Comparison of ENCODE assay signal across 13 cellular contexts in genomic region chr1:26372611-26373010, GRCh38. TPM values are rescaled to one million over a fixed set of nuclear protein-coding genes. Genes with fewer than 3 reads are reported as not detected.
A peak's percentile ranks its signal among the peaks of the same experiment; 100 is the strongest.
DNase-seq lines count a peak whose midpoint lies in the region; ATAC-seq and TF ChIP-seq lines count a peak whose summit lies in the region.
"Not testable (repeated sequence)": the region's sequence is repeated elsewhere in the genome, so short reads cannot be mapped to it uniquely, and the experiment has no call there.
"Had no signal": no experiment of that assay in that cellular context is flagged by ENCODE, and none has a peak within 500 bp of the region (broad histone marks: within the 10 kb centered on the region; RNA-seq: fewer than 3 reads in every experiment).

Gene ZNF683, minus strand, starts transcription at chr1:26372750. Its CDS starts 4,179 bp downstream, at chr1:26368571.

- not testable (repeated sequence) for H3K36me3 Mint-ChIP-seq in CD4-positive, CD25-positive, alpha-beta regulatory T cell; activated CD4-positive, alpha-beta T cell treated with anti-CD3 and anti-CD28 coated beads for 36 hours (ENCODE audit: low read depth); activated T-cell treated with anti-CD3 and anti-CD28 coated beads, Interleukin-2, amount 50 U/mL, for 4 hours (ENCODE audit: insufficient read depth); activated naive CD8-positive, alpha-beta T cell; effector memory CD8-positive, alpha-beta T cell (ENCODE audit: insufficient read depth); natural killer cell

- not testable (repeated sequence) for H3K18ac ChIP-seq in IMR-90 (ENCODE audit: low read depth, low read length)

- H3K36me3 ChIP-seq in CD4-positive, CD25-positive, alpha-beta regulatory T cell (ENCODE audit: control insufficient read depth, insufficient read depth, low read length); IMR-90 (ENCODE audit: control insufficient read depth, insufficient read depth, low read length): not testable (repeated sequence)

- not testable (repeated sequence) for H3K56ac ChIP-seq in IMR-90 (ENCODE audit: extremely low read depth, insufficient read depth, low read length)

- not testable (repeated sequence) for H3K23ac ChIP-seq in IMR-90 (ENCODE audit: low read depth, low read length)

- peak within 1 kb of the TSS; percentile 34 for H3K4me3 ChIP-seq in CD4-positive, CD25-positive, alpha-beta regulatory T cell (ENCODE audit: low read depth, low read length)
- H3K4me3 ChIP-seq in IMR-90 (ENCODE audit: insufficient read depth, low read depth, low read length), result not testable (repeated sequence)

- not testable (repeated sequence) for H4K20me1 ChIP-seq in IMR-90 (ENCODE audit: insufficient read depth, low read length)

- in situ Hi-C loops in IMR-90 (cut with MboI; ENCODE audit: low sequenced_read_pairs), result not testable (repeated sequence)

- H3K27ac Mint-ChIP-seq in CD4-positive, CD25-positive, alpha-beta regulatory T cell, result peak within 1 kb of the TSS; percentile 92 to 96 (median 95)
- H3K27ac Mint-ChIP-seq in activated CD4-positive, alpha-beta T cell treated with anti-CD3 and anti-CD28 coated beads for 36 hours, result peak within 1 kb of the TSS; percentile 76
- H3K27ac Mint-ChIP-seq in activated naive CD8-positive, alpha-beta T cell, result peak within 1 kb of the TSS; percentile 43
- peak within 1 kb of the TSS; percentile 53 to 69 for H3K27ac Mint-ChIP-seq in effector memory CD8-positive, alpha-beta T cell
- peak within 1 kb of the TSS; percentile 78 to 83 for H3K27ac Mint-ChIP-seq in natural killer cell

- not testable (repeated sequence) for H3K9me3 ChIP-seq in CD4-positive, CD25-positive, alpha-beta regulatory T cell (ENCODE audit: control insufficient read depth in 2 of 2, low read length in 2 of 2); IMR-90 (ENCODE audit: control insufficient read depth, insufficient read depth, low read length)

- POLR2A ChIA-PET in IMR-90 (lab: Charles Lee; ENCODE audit: unreplicated experiment); activated CD4-positive, alpha-beta T cell treated with anti-CD3 and anti-CD28 coated beads for 36 hours (lab: Charles Lee): not testable (repeated sequence)

- H3K9me1 ChIP-seq in IMR-90 (ENCODE audit: insufficient read depth, low read length), result not testable (repeated sequence)

- not testable (repeated sequence) for H2AFZ ChIP-seq in IMR-90 (replicated peaks; ENCODE audit: low read length, poor library complexity)

- TF ChIP-seq RAD21 in IMR-90 (IDR thresholded peaks at IDR 0.05; ENCODE audit: low read length), result not testable (repeated sequence)

- peak within 1 kb of the TSS; percentile 63 to 81 (median 77) for H3K4me3 Mint-ChIP-seq in CD4-positive, CD25-positive, alpha-beta regulatory T cell
- not testable (repeated sequence) for H3K4me3 Mint-ChIP-seq in activated CD4-positive, alpha-beta T cell treated with anti-CD3 and anti-CD28 coated beads for 36 hours
- H3K4me3 Mint-ChIP-seq in activated T-cell treated with anti-CD3 and anti-CD28 coated beads, Interleukin-2, amount 50 U/mL, for 4 hours, result peak within 1 kb of the TSS; percentile 24
- peak within 1 kb of the TSS; percentile 63 for H3K4me3 Mint-ChIP-seq in activated naive CD8-positive, alpha-beta T cell
- H3K4me3 Mint-ChIP-seq in effector memory CD8-positive, alpha-beta T cell, result peak within 1 kb of the TSS; percentile 76 to 84
- H3K4me3 Mint-ChIP-seq in natural killer cell, result peak within 1 kb of the TSS; percentile 83

- not testable (repeated sequence) for TF ChIP-seq CTCF in IMR-90 (conservative IDR thresholded peaks at IDR 0.05; ENCODE audit: low read depth, low read length); natural killer cell (IDR thresholded peaks at IDR 0.05)

- dilution Hi-C loops in IMR-90 (cut with HindIII; ENCODE audit: low sequenced_read_pairs, unreplicated experiment), result not testable (repeated sequence)

- not testable (repeated sequence) for TF ChIP-seq POLR2A in IMR-90 (IDR thresholded peaks at IDR 0.05; ENCODE audit: low read depth, low read length)

- peak within 1 kb of the TSS; percentile 23 for H2AK9ac ChIP-seq in IMR-90 (replicated peaks; ENCODE audit: low read depth, low read length, poor library complexity)

- DNase-seq in CD4-positive, CD25-positive, alpha-beta regulatory T cell; IMR-90; activated CD4-positive, alpha-beta T cell treated with anti-CD3 and anti-CD28 coated beads for 36 hours; activated T-cell treated with anti-CD3 and anti-CD28 coated beads, Interleukin-2, amount 50 U/mL, for 4 hours; effector memory CD8-positive, alpha-beta T cell; natural killer cell: not testable (repeated sequence)

- ATAC-seq in CD4-positive, CD25-positive, alpha-beta regulatory T cell (ENCODE audit: low read depth in 2 of 2); IMR-90 (ENCODE audit: low read depth); activated CD4-positive, alpha-beta T cell treated with anti-CD3 and anti-CD28 coated beads for 36 hours; activated T-cell treated with anti-CD3 and anti-CD28 coated beads, Interleukin-2, amount 50 U/mL, for 4 hours; effector memory CD8-positive, alpha-beta T cell (replicated peaks); natural killer cell: not testable (repeated sequence)

- BruUV-seq in IMR-90 (replicated peaks; lab: Mats Ljungman, UMichigan), result not testable (repeated sequence)

- intact Hi-C loops in IMR-90 (cut with micrococcal nuclease); activated CD4-positive, alpha-beta T cell treated with anti-CD3 and anti-CD28 coated beads for 36 hours (cut with DNase I, micrococcal nuclease): not testable (repeated sequence)
- intact Hi-C loops in natural killer cell (cut with micrococcal nuclease), result loop anchor here (10.0 kb wide), 2 partner anchors 58 to 412 kb away; partner anchors contain the start of genes CD52 and PIGV

- not testable (repeated sequence) for H3K9me3 Mint-ChIP-seq in CD4-positive, CD25-positive, alpha-beta regulatory T cell; activated CD4-positive, alpha-beta T cell treated with anti-CD3 and anti-CD28 coated beads for 36 hours (ENCODE audit: low read depth); activated T-cell treated with anti-CD3 and anti-CD28 coated beads, Interleukin-2, amount 50 U/mL, for 4 hours; activated naive CD8-positive, alpha-beta T cell (ENCODE audit: low read depth); effector memory CD8-positive, alpha-beta T cell; natural killer cell

- not testable (repeated sequence) for H3K4ac ChIP-seq in IMR-90 (ENCODE audit: low read depth, low read length)

- not testable (repeated sequence) for H3K27me3 ChIP-seq in CD4-positive, CD25-positive, alpha-beta regulatory T cell (ENCODE audit: control insufficient read depth, insufficient read depth, low read length)
- peaks cover 13% of the 10 kb centered on the region for H3K27me3 ChIP-seq in IMR-90 (ENCODE audit: control insufficient read depth, insufficient read depth, low read length)

- not testable (repeated sequence) for H2BK15ac ChIP-seq in IMR-90 (ENCODE audit: low read depth, low read length)

- peaks cover 37 to 91% (median 66%) of the 10 kb centered on the region in 4 donors for H3K4me1 Mint-ChIP-seq in CD4-positive, CD25-positive, alpha-beta regulatory T cell
- H3K4me1 Mint-ChIP-seq in activated CD4-positive, alpha-beta T cell treated with anti-CD3 and anti-CD28 coated beads for 36 hours, result peaks cover 76% of the 10 kb centered on the region
- H3K4me1 Mint-ChIP-seq in activated T-cell treated with anti-CD3 and anti-CD28 coated beads, Interleukin-2, amount 50 U/mL, for 4 hours (ENCODE audit: low read depth), result peaks cover 86% of the 10 kb centered on the region
- H3K4me1 Mint-ChIP-seq in activated naive CD8-positive, alpha-beta T cell (ENCODE audit: low read depth), result peaks cover 80% of the 10 kb centered on the region
- H3K4me1 Mint-ChIP-seq in effector memory CD8-positive, alpha-beta T cell (ENCODE audit: low read depth in 2 of 2), result peaks cover 71 to 81% of the 10 kb centered on the region in 2 donors
- peaks cover 73 to 74% of the 10 kb centered on the region in 2 donors for H3K4me1 Mint-ChIP-seq in natural killer cell

- not testable (repeated sequence) for H3K4me2 ChIP-seq in IMR-90 (ENCODE audit: low read depth, low read length)

- H3K4me1 ChIP-seq in CD4-positive, CD25-positive, alpha-beta regulatory T cell (ENCODE audit: control insufficient read depth, insufficient read depth, low read length, poor library complexity, severe bottlenecking), result peaks cover 78% of the 10 kb centered on the region
- H3K4me1 ChIP-seq in IMR-90 (ENCODE audit: control insufficient read depth, insufficient read depth, low read length), result not testable (repeated sequence)

- not testable (repeated sequence) for H4K8ac ChIP-seq in IMR-90 (ENCODE audit: low read depth in 2 of 2, low read length in 2 of 2)

- H3K27ac ChIP-seq in CD4-positive, CD25-positive, alpha-beta regulatory T cell (ENCODE audit: insufficient read depth, low read length, poor library complexity, severe bottlenecking), result peak within 1 kb of the TSS; percentile 50
- not testable (repeated sequence) for H3K27ac ChIP-seq in IMR-90 (ENCODE audit: insufficient read depth, low read length)

- not testable (repeated sequence) for H2BK5ac ChIP-seq in IMR-90 (ENCODE audit: low read depth, low read length, poor library complexity, severe bottlenecking)

- H2BK120ac ChIP-seq in IMR-90 (ENCODE audit: low read depth, low read length), result not testable (repeated sequence)

- not testable (repeated sequence) for H4K91ac ChIP-seq in IMR-90 (ENCODE audit: insufficient read depth, low read depth, low read length)

- not testable (repeated sequence) for H3K27me3 Mint-ChIP-seq in CD4-positive, CD25-positive, alpha-beta regulatory T cell; activated CD4-positive, alpha-beta T cell treated with anti-CD3 and anti-CD28 coated beads for 36 hours; activated T-cell treated with anti-CD3 and anti-CD28 coated beads, Interleukin-2, amount 50 U/mL, for 4 hours (ENCODE audit: low read depth); activated naive CD8-positive, alpha-beta T cell; effector memory CD8-positive, alpha-beta T cell
- peaks cover 0 to 12% of the 10 kb centered on the region in 2 donors for H3K27me3 Mint-ChIP-seq in natural killer cell (ENCODE audit: low read depth in 2 of 2)

- H3K9ac ChIP-seq in IMR-90 (ENCODE audit: low read depth, low read length), result not testable (repeated sequence)

- 40% methylated on average over 2 of the region's 3 CpGs; no CpG with 5 or more reads in 1 of the 2 experiments for WGBS in IMR-90 (ENCODE audit: extremely low coverage in 2 of 2, insufficient read length in 1 of 2), 2 experiments

- not testable (repeated sequence) for H3K79me1 ChIP-seq in IMR-90 (ENCODE audit: low read depth in 1 of 2, low read length in 2 of 2)

- not testable (repeated sequence) for H2AK5ac ChIP-seq in IMR-90 (ENCODE audit: low read depth, low read length)

- H3K14ac ChIP-seq in IMR-90 (replicated peaks; ENCODE audit: low read depth, low read length), result not testable (repeated sequence)

- H2BK20ac ChIP-seq in IMR-90 (ENCODE audit: low read depth, low read length), result not testable (repeated sequence)

- H4K5ac ChIP-seq in IMR-90 (ENCODE audit: low read depth, low read length), result not testable (repeated sequence)

- CTCF ChIA-PET in IMR-90 (lab: Yijun Ruan, JAX), result not testable (repeated sequence)
- CTCF ChIA-PET in activated CD4-positive, alpha-beta T cell treated with anti-CD3 and anti-CD28 coated beads for 36 hours (lab: Charles Lee), result interaction anchor here (0.6 to 3.6 kb wide), 3 partner anchors 10 to 1870 kb away, joined by 3 to 24 read pairs (median 13); no protein-coding TSS in a partner anchor

RNA-seq across cellular contexts. Expression of gene ZNF683, which starts in this region (rescaled TPM):
- total RNA-seq in CD4-positive, CD25-positive, alpha-beta regulatory T cell, result not detected
- polyA plus RNA-seq in CD4-positive, CD25-positive, alpha-beta regulatory T cell, result under 1 TPM in 2 of 4 donors, not detected in 2; 0.25 to 0.55 TPM
- total RNA-seq in IMR-90 (2012; rRNA removed) (not detected in 2 replicates), natural killer cell (10 to 100 TPM in 2 of 3 donors, 1 to 10 TPM in 1; 9.6 to 38.2 (median 19.7) TPM)
- polyA plus RNA-seq in IMR-90 (2012; rRNA removed), result not detected in 2 replicates
- not detected in 2 replicates for polyA plus RNA-seq in IMR-90 (2012; cell fraction: cytosol; rRNA removed)
- polyA plus RNA-seq in IMR-90 (2012; cell fraction: nucleus; rRNA removed; ENCODE audit: low replicate concordance), result not detected in 2 replicates
- not detected for total RNA-seq in activated CD4-positive, alpha-beta T cell treated with anti-CD3 and anti-CD28 coated beads for 36 hours
- total RNA-seq in activated T-cell treated with anti-CD3 and anti-CD28 coated beads, Interleukin-2, amount 50 U/mL, for 4 hours, result under 1 TPM; 0.11 to 0.30 (median 0.13) TPM
- total RNA-seq: A172, Caco-2, GM23248, M059J, OCI-LY7 had no signal
- polyA plus RNA-seq: BJ, GM23248 had no signal

Comparison
In these comparisons a context has a peak if more than half of its experiments do, and no peak if none do; other contexts are left out.
1. H3K27ac Mint-ChIP-seq: peak in every context shown above with its lines; median percentile 95 in CD4-positive, CD25-positive, alpha-beta regulatory T cell; 80 in natural killer cell; 76 in activated CD4-positive, alpha-beta T cell treated with anti-CD3 and anti-CD28 coated beads for 36 hours; 61 in effector memory CD8-positive, alpha-beta T cell; 43 in activated naive CD8-positive, alpha-beta T cell.